ENCODE assay signal across 10 cellular contexts in the genomic region with DNA sequence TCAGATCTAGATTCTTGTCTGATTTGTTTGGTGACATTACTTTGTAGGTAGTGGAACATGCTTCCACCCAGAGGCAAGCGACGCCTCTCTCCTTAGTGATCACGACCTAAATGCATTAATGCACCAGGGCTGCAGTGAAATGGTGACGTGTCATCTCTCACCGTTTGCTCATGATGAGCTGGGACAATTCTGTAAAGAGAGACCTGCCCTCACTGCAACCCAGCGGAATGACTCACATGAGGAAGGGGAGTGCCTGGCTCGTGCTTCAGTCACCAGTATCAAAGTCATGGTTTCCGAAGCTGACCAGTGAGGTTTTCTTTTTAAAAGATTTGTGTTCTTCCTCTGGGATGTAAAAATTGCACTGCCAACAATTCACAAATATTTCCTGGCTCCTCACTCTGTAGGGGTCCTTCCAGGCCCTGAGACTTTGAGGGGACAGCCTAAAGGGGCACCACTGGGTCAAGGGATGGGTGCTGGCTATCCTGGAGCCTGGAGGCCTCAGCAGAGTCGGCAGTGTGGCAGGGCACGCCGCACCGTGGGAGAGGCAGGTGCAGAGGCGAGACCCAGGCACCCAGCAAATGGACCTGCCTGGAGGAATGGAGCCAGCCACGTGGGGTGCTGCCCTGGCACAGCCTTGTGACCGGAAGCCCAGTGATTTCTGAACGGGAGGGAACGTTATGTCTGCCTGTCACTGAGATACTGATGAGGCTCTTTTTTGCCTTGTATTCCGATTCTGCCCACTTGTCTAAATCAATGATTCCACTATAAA. TPM values are rescaled to one million over a fixed set of nuclear protein-coding genes. Genes with fewer than 3 reads are reported as not detected.
A peak's percentile ranks its signal among the peaks of the same experiment; 100 is the strongest.
DNase-seq lines count a peak whose midpoint lies in the region; ATAC-seq, FAIRE-seq and TF ChIP-seq lines count a peak whose summit lies in the region.
"Had no signal": no experiment of that assay in that cellular context is flagged by ENCODE, and none has a peak within 500 bp of the region (broad histone marks: within the 10 kb centered on the region; RNA-seq: fewer than 3 reads in every experiment).

No MANE protein-coding gene starts in this region.

- TF ChIP-seq POLR2A in GM12878 (IDR thresholded peaks at IDR 0.05; ENCODE audit: low read depth, low read length), result no peak

- H3K79me2 ChIP-seq in GM12878 (ENCODE audit: control insufficient read depth, insufficient read depth, low read length) (peaks cover 10% of the 10 kb centered on the region), osteoblast (ENCODE audit: insufficient read depth, low read length) (peaks cover 14% of the 10 kb centered on the region)

- no peak for TF ChIP-seq EP300 in GM12878 (IDR thresholded peaks at IDR 0.05; ENCODE audit: borderline replicate concordance in 1 of 2, control insufficient read depth in 1 of 2, low read depth in 2 of 2, low read length in 2 of 2)

- in situ Hi-C loops in GM12878 (cut with MboI), result no loop called here

- DNase-seq in EL, result peak; percentile 85
- DNase-seq in LoVo (ENCODE audit: low spot score), result peak; percentile 38
- no peak for DNase-seq in GM12878 (ENCODE audit: low read depth, low spot score)
- DNase-seq in osteoblast (ENCODE audit: insufficient read length, low spot score, missing footprints), result peak; percentile 98
- DNase-seq in medulla oblongata (ENCODE audit: extremely low spot score), result no peak
- DNase-seq in NCI-H1105 treated with DMSO at 0.1 percent for 48 hours (lab: John Stamatoyannopoulos, UW), result no peak
- DNase-seq: left ventricle myocardium superior, NCI-H1092 treated with DMSO at 0.1 percent for 48 hours had no signal

- H2AFZ ChIP-seq in GM12878 (ENCODE audit: control insufficient read depth, low read depth, low read length) (no peak overlapping the region), osteoblast (ENCODE audit: low read length) (peak overlapping the region; percentile 30)

- peaks cover 6 to 18% of the 10 kb centered on the region in 2 experiments for H3K36me3 ChIP-seq in GM12878 (ENCODE audit: control insufficient read depth in 2 of 2, insufficient read depth in 2 of 2, low read length in 1 of 2)
- H3K36me3 ChIP-seq in osteoblast (ENCODE audit: insufficient read depth, low read length), result peaks cover 7% of the 10 kb centered on the region

- H3K27ac ChIP-seq in GM12878 (ENCODE audit: control insufficient read depth, insufficient read depth), result no peak overlapping the region
- peak overlapping the region; percentile 40 for H3K27ac ChIP-seq in osteoblast (ENCODE audit: low read depth, low read length)

- no peak for TF ChIP-seq RAD21 in GM12878 (IDR thresholded peaks at IDR 0.05; ENCODE audit: insufficient read depth, low read depth, low read length)

- 79% methylated on average over 18 of the region's 18 CpGs for WGBS in GM12878 (ENCODE audit: insufficient coverage, insufficient replicate concordance, low lambda C conversion rate, missing lambda C conversion rate)

- H4K20me1 ChIP-seq in GM12878 (ENCODE audit: control insufficient read depth, insufficient read depth) (no peaks in the 10 kb centered on the region), osteoblast (ENCODE audit: insufficient read depth, low read length) (peaks cover 28% of the 10 kb centered on the region)

- intact Hi-C loops in GM12878 (cut with micrococcal nuclease; ENCODE audit: unreplicated experiment), result loop anchor here (5.0 kb wide), 1 partner anchor 261 kb away; no protein-coding TSS in a partner anchor

- RAD21 ChIA-PET in GM12878 (lab: Charles Lee; ENCODE audit: unreplicated experiment), result no interaction called here

- H3K4me2 ChIP-seq in GM12878 (ENCODE audit: control insufficient read depth, insufficient read depth), result no peak overlapping the region
- peak overlapping the region; percentile 51 for H3K4me2 ChIP-seq in osteoblast (ENCODE audit: insufficient read depth, low read length)

- SMC1A ChIA-PET in GM12878 (lab: Charles Lee; ENCODE audit: uncharacterized antibody, unreplicated experiment), result interaction anchor here (1.3 kb wide), 1 partner anchor 9 kb away, joined by 3 read pairs; no protein-coding TSS in a partner anchor

- H3K9ac ChIP-seq in GM12878 (ENCODE audit: control insufficient read depth, insufficient read depth, low read length), result no peak overlapping the region

- H3K4me3 ChIP-seq in GM12878 (no peak overlapping the region), osteoblast (ENCODE audit: insufficient read depth, low read length) (peak overlapping the region; percentile 29)

- ATAC-seq in GM12878 (no peak), GM19455 (IDR thresholded peaks at IDR 0.05; ENCODE audit: unreplicated experiment) (no peak)
- ATAC-seq: left ventricle myocardium superior had no signal

- H3K27me3 ChIP-seq in GM12878 (replicated peaks in 1 of 2; ENCODE audit: control insufficient read depth in 2 of 2, insufficient read depth in 2 of 2, low read length in 1 of 2) (no peaks in the 10 kb centered on the region), osteoblast (ENCODE audit: insufficient read depth, low read length) (no peaks in the 10 kb centered on the region)

- POLR2A ChIA-PET in GM12878 (lab: Charles Lee), result interaction anchor here (1.0 kb wide), 1 partner anchor 16 kb away, joined by 3 read pairs; no protein-coding TSS in a partner anchor

- FAIRE-seq in GM12878 (lab: Jason Lieb, UNC), result no peak
- FAIRE-seq: colon had no signal

- BruUV-seq in GM12878 (replicated peaks; lab: Mats Ljungman, UMichigan), result no TSS peak

- peaks cover 19% of the 10 kb centered on the region for H3K4me1 ChIP-seq in GM12878 (ENCODE audit: control insufficient read depth, insufficient read depth, low read length)
- H3K4me1 ChIP-seq in osteoblast (ENCODE audit: insufficient read depth, low read length), result peaks cover 14% of the 10 kb centered on the region

- CTCF ChIA-PET in GM12878 (lab: Yijun Ruan, JAX), result interaction anchor here (1.7 to 6.5 kb wide), 3 partner anchors 12 to 39 kb away, joined by 4 to 30 read pairs (median 10); no protein-coding TSS in a partner anchor

- H3K9me3 ChIP-seq in GM12878 (replicated peaks; ENCODE audit: control insufficient read depth, insufficient read depth, low read length) (no peaks in the 10 kb centered on the region), osteoblast (ENCODE audit: low read depth, low read length) (no peaks in the 10 kb centered on the region)

- TF ChIP-seq CTCF in GM12878 (IDR thresholded peaks at IDR 0.05 in 2 of 3, conservative IDR thresholded peaks at IDR 0.05 in 1 of 3; ENCODE audit: control insufficient read depth in 2 of 3, extremely low read depth in 1 of 3, insufficient read depth in 1 of 3, low read depth in 3 of 3, low read length in 3 of 3), result no peak
- TF ChIP-seq CTCF in osteoblast (IDR thresholded peaks at IDR 0.05; ENCODE audit: extremely low read depth, low read depth, low read length), result no peak

TF ChIP-seq in GM12878, 131 proteins besides CTCF, POLR2A, EP300 and RAD21:
- TF ChIP-seq MTA2 (IDR thresholded peaks at IDR 0.05; ENCODE audit: low read depth) (no peak), ZZZ3 (IDR thresholded peaks at IDR 0.05; ENCODE audit: control insufficient read depth, insufficient read length, low read depth) (no peak)
- TF ChIP-seq, protein P1, sequence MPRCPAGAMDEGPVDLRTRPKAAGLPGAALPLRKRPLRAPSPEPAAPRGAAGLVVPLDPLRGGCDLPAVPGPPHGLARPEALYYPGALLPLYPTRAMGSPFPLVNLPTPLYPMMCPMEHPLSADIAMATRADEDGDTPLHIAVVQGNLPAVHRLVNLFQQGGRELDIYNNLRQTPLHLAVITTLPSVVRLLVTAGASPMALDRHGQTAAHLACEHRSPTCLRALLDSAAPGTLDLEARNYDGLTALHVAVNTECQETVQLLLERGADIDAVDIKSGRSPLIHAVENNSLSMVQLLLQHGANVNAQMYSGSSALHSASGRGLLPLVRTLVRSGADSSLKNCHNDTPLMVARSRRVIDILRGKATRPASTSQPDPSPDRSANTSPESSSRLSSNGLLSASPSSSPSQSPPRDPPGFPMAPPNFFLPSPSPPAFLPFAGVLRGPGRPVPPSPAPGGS (IDR thresholded peaks at IDR 0.05; ENCODE audit: borderline replicate concordance, insufficient read depth, low read depth, low read length, poor library complexity, severe bottlenecking), result peak; percentile 42

RNA-seq across cellular contexts. Expression of a gene that starts 17.3 kb away (rescaled TPM):
- total RNA-seq in GM12878 (2013; cell fraction: nucleolus; rRNA removed), result 31.6 and 38.4 TPM in 2 replicates
- total RNA-seq in GM12878 (2014; rRNA removed) (9.0 and 10.1 TPM in 2 replicates), GM12878 (2014; rRNA removed; fragmentation: Illumina TruSeq; extraction: Trizol) (7.1 and 7.8 TPM in 2 replicates), GM12878 (2021) (15.8 and 16.1 TPM in 2 replicates), osteoblast (6.8 and 12.7 TPM in 2 replicates)
- 4.2 TPM for polyA plus RNA-seq in GM12878 (2011; ENCODE audit: low read depth)
- polyA plus RNA-seq in GM12878 (2011; rRNA removed) (11.4 and 15.4 TPM in 2 replicates), GM12878 (2014; fragmentation: Illumina TruSeq; extraction: Trizol) (7.2 and 9.3 TPM in 2 replicates), GM12878 (2014; fragmentation: Nextera tagmentation; extraction: Ambion mirVana) (1 to 10 TPM in 1 of 2 experiments, under 1 TPM in 1; 0.34 to 1.5 TPM), GM12878 (2014; rRNA removed) (13.1 and 15.1 TPM in 2 replicates), GM12878 (2016; fragmentation: Nextera tagmentation; extraction: Ambion mirVana) (1 to 10 TPM in 1 of 2 experiments, under 1 TPM in 1; 0.45 to 2.1 TPM)
- 9.9 and 11.1 TPM in 2 replicates for polyA plus RNA-seq in GM12878 (2011; cell fraction: cytosol; rRNA removed)
- 51.1 and 55.5 TPM in 2 replicates for polyA plus RNA-seq in GM12878 (2011; cell fraction: nucleus; rRNA removed)
- 8.4 and 10.9 TPM in 2 replicates for polyA plus RNA-seq in GM12878 (2012)
- polyA minus RNA-seq in GM12878 (2011; rRNA and poly(A)+ RNA removed), result 8.7 and 10.6 TPM in 2 replicates
- polyA minus RNA-seq in GM12878 (2011; cell fraction: cytosol; rRNA and poly(A)+ RNA removed), result 3.5 and 4.1 TPM in 2 replicates
- 8.6 and 11.9 TPM in 2 replicates for polyA minus RNA-seq in GM12878 (2011; cell fraction: nucleus; rRNA and poly(A)+ RNA removed)

RNA-seq across cellular contexts. Expression of a gene that starts 23.4 kb away (rescaled TPM):
- total RNA-seq in GM12878 (2013; cell fraction: nucleolus; rRNA removed), result not detected in 2 replicates
- not detected in 2 replicates for total RNA-seq in GM12878 (2014; rRNA removed)
- not detected in 2 replicates for total RNA-seq in GM12878 (2014; rRNA removed; fragmentation: Illumina TruSeq; extraction: Trizol)
- total RNA-seq in GM12878 (2021), result not detected in 2 replicates
- not detected for polyA plus RNA-seq in GM12878 (2011; ENCODE audit: low read depth)
- polyA plus RNA-seq in GM12878 (2011; rRNA removed), result not detected in 2 replicates
- not detected in 2 replicates for polyA plus RNA-seq in GM12878 (2011; cell fraction: cytosol; rRNA removed)
- 0.06 TPM in 1 of 2 replicates, not detected in the other for polyA plus RNA-seq in GM12878 (2011; cell fraction: nucleus; rRNA removed)
- not detected in 2 replicates for polyA plus RNA-seq in GM12878 (2012)
- not detected in 2 replicates for polyA plus RNA-seq in GM12878 (2014; fragmentation: Illumina TruSeq; extraction: Trizol)
- polyA plus RNA-seq in GM12878 (2014; fragmentation: Nextera tagmentation; extraction: Ambion mirVana), result not detected
- polyA plus RNA-seq in GM12878 (2014; rRNA removed), result not detected in 2 replicates
- not detected for polyA plus RNA-seq in GM12878 (2016; fragmentation: Nextera tagmentation; extraction: Ambion mirVana)
- not detected in 2 replicates for polyA minus RNA-seq in GM12878 (2011; rRNA and poly(A)+ RNA removed)
- polyA minus RNA-seq in GM12878 (2011; cell fraction: cytosol; rRNA and poly(A)+ RNA removed), result not detected in 2 replicates
- polyA minus RNA-seq in GM12878 (2011; cell fraction: nucleus; rRNA and poly(A)+ RNA removed), result not detected in 2 replicates
- total RNA-seq in osteoblast, result under 0.01 TPM in 1 of 2 replicates, not detected in the other
- total RNA-seq: left ventricle myocardium superior had no signal

Comparison
In these comparisons a context has a peak if more than half of its experiments do, and no peak if none do; other contexts are left out.
1. DNase-seq: peak in EL (single experiment), LoVo (single experiment) and osteoblast (single experiment); none in GM12878 (single experiment), medulla oblongata (single experiment) and NCI-H1105 treated with DMSO at 0.1 percent for 48 hours (single experiment).